1 cellular context compared by ENCODE assay signal in genomic region chr14:21234112-21234511, GRCh38.
TF ChIP-seq lines count a peak whose summit lies in the region.

No MANE protein-coding gene starts in this region.

TF ChIP-seq in IMR-90, 13 proteins besides CTCF, POLR2A, EP300 and RAD21:
- TF ChIP-seq SMC3 (IDR thresholded peaks at IDR 0.05; ENCODE audit: low read depth, low read length) (no peak), CEBPB (IDR thresholded peaks at IDR 0.05; ENCODE audit: low read depth, low read length) (0 out of 2 replicates have a peak, but pooled peaks have one; percentile 6)
